ENCODE assay signal across 8 cellular contexts in the genomic region with DNA sequence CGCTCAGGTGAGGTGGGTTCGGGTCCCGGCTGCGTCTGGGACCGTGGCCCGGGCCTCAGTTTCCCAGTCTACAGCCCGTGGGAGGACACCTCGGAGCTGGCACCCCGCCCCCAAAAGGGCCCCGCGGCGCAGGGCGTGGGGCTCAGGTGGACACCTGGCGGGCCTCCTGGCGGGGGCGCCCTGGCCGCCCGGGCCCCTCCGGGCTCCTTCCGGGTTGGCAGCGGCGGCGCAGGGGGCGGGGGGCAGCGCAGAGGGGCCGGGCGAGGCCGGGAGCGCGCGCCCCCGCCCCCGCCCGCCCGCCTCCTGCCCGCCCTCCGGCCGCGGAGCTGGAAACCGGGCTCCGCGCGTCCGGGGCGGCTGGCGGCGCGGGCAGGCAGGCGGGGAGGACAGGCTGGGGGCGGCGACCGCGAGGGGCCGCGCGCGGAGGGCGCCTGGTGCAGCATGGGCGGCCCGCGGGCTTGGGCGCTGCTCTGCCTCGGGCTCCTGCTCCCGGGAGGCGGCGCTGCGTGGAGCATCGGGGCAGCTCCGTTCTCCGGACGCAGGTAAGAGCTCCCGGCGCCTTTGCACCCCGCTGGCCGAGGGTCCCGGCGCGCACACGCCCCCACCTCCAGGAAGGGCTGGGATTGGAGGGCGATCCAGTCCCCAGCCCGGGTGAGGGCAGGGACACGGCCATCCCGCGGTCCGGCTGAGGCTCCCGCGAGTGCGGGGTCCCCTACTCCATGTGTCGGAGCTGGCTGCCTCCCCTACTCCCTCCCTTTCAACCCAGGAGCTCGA. TPM values are rescaled to one million over a fixed set of nuclear protein-coding genes. Genes with fewer than 3 reads are reported as not detected.
DNase-seq lines count a peak whose midpoint lies in the region; ATAC-seq and TF ChIP-seq lines count a peak whose summit lies in the region.

A gene (plus strand): TSS at position 299 of the 774 bp plus-strand sequence. CDS start 143 bp downstream, at position 442.

- peak within 1 kb of the TSS; percentile 64 to 85 (median 70) for H3K4me3 Mint-ChIP-seq in naive thymus-derived CD8-positive, alpha-beta T cell

- H3K27me3 ChIP-seq in ACC112 (ENCODE audit: insufficient read depth, low read length), result peaks cover 19% of the 10 kb centered on the region

- H3K9ac ChIP-seq in SK-N-MC (ENCODE audit: insufficient read length), result no peak within 1 kb of the TSS

- POLR2A ChIA-PET in naive thymus-derived CD8-positive, alpha-beta T cell (lab: Charles Lee), result no interaction called here

- H3K9me3 ChIP-seq in SK-N-MC (ENCODE audit: low read depth, low read length), result no peaks in the 10 kb centered on the region

- peaks cover 9 to 34% (median 21%) of the 10 kb centered on the region in 4 donors for H3K4me1 Mint-ChIP-seq in naive thymus-derived CD8-positive, alpha-beta T cell

- H3K4me3 ChIP-seq in ACC112 (ENCODE audit: low read depth, low read length) (peak within 1 kb of the TSS; percentile 62), GM12864 (ENCODE audit: low read depth, low read length) (peak within 1 kb of the TSS; percentile 67), SK-N-MC (peak within 1 kb of the TSS; percentile 64)

- no peaks in the 10 kb centered on the region for H3K4me1 ChIP-seq in ACC112 (ENCODE audit: control insufficient read depth, insufficient read depth, low read length, unreplicated experiment)

- H2AFZ ChIP-seq in ACC112 (ENCODE audit: low read length, unreplicated experiment), result peak within 1 kb of the TSS; percentile 23

- H3K27ac ChIP-seq in ACC112 (ENCODE audit: low read depth, low read length) (no peak within 1 kb of the TSS), SK-N-MC (no peak within 1 kb of the TSS)

- peaks cover 10 to 55% (median 22%) of the 10 kb centered on the region in 5 donors for H3K27me3 Mint-ChIP-seq in naive thymus-derived CD8-positive, alpha-beta T cell

- no peak for DNase-seq in GM12864 (ENCODE audit: low read depth)
- DNase-seq in SK-N-MC (ENCODE audit: low read depth, low spot score), result no peak
- peak; percentile 18 for DNase-seq in epidermal melanocyte (ENCODE audit: insufficient read length, low spot score)
- DNase-seq in naive thymus-derived CD8-positive, alpha-beta T cell, result peak in 3 of 10 donors; percentile 5 to 18 (median 13)
- DNase-seq in SKM-1 treated with dmso at 0.1 percent for 144 hours (lab: John Stamatoyannopoulos, UW; ENCODE audit: unreplicated experiment), result no peak

- peak within 1 kb of the TSS in 3 of 10 donors; percentile 34 to 80 (median 72) for H3K27ac Mint-ChIP-seq in naive thymus-derived CD8-positive, alpha-beta T cell

- no peaks in the 10 kb centered on the region for H3K79me2 ChIP-seq in ACC112 (ENCODE audit: control insufficient read depth, insufficient read depth, low read length, unreplicated experiment)

- no peak for TF ChIP-seq CTCF in GM12864 (IDR thresholded peaks at IDR 0.05; ENCODE audit: low read depth, low read length, missing control alignments)

- H3K36me3 ChIP-seq in ACC112 (ENCODE audit: insufficient read depth, low read length), result no peaks in the 10 kb centered on the region
- no peaks in the 10 kb centered on the region for H3K36me3 ChIP-seq in SK-N-MC (ENCODE audit: insufficient read depth, low read length)

- no peaks in the 10 kb centered on the region for H3K9me3 Mint-ChIP-seq in naive thymus-derived CD8-positive, alpha-beta T cell

- ATAC-seq in naive thymus-derived CD8-positive, alpha-beta T cell, result peak; percentile 40 to 66
- ATAC-seq in GM19395 (IDR thresholded peaks at IDR 0.05; ENCODE audit: unreplicated experiment), result no peak
- no peak for ATAC-seq in HG02938 (IDR thresholded peaks at IDR 0.05; ENCODE audit: unreplicated experiment)

- no peaks in the 10 kb centered on the region for H3K36me3 Mint-ChIP-seq in naive thymus-derived CD8-positive, alpha-beta T cell

RNA-seq across cellular contexts. Expression of the gene that starts here (rescaled TPM):
- not detected for total RNA-seq in naive thymus-derived CD8-positive, alpha-beta T cell
- not detected for polyA plus RNA-seq in naive thymus-derived CD8-positive, alpha-beta T cell

Comparison
In these comparisons a context has a peak if more than half of its experiments do, and no peak if none do; other contexts are left out.
1. Peak in ATAC-seq in naive thymus-derived CD8-positive, alpha-beta T cell; RNA of the gene not detected or under 1 TPM.